ENCODE assay signal across 10 cellular contexts in genomic region chr11:112050721-112051120, GRCh38. TPM values are rescaled to one million over a fixed set of nuclear protein-coding genes. Genes with fewer than 3 reads are reported as not detected.
DNase-seq lines count a peak whose midpoint lies in the region; ATAC-seq and TF ChIP-seq lines count a peak whose summit lies in the region.
"Had no signal": no experiment of that assay in that cellular context is flagged by ENCODE, and none has a peak within 500 bp of the region (broad histone marks: within the 10 kb centered on the region; RNA-seq: fewer than 3 reads in every experiment).

No MANE protein-coding gene starts in this region.

- H3K4me1 Mint-ChIP-seq in Caco-2 (ENCODE audit: low read depth, unreplicated experiment) (no peaks in the 10 kb centered on the region), type B pancreatic cell (ENCODE audit: unreplicated experiment) (no peaks in the 10 kb centered on the region)
- peaks cover 15% of the 10 kb centered on the region for H3K4me1 Mint-ChIP-seq in activated CD4-positive, alpha-beta T cell treated with anti-CD3 and anti-CD28 coated beads, Interleukin-2, amount 10 ng/mL, durations not matched to agents 7 days and 5 days

- peaks cover 93% of the 10 kb centered on the region for H3K36me3 Mint-ChIP-seq in Caco-2 (ENCODE audit: insufficient read depth, unreplicated experiment)
- peaks cover 74% of the 10 kb centered on the region for H3K36me3 Mint-ChIP-seq in activated CD4-positive, alpha-beta T cell treated with anti-CD3 and anti-CD28 coated beads, Interleukin-2, amount 10 ng/mL, durations not matched to agents 7 days and 5 days (ENCODE audit: low read depth)
- peaks cover 62% of the 10 kb centered on the region for H3K36me3 Mint-ChIP-seq in type B pancreatic cell

- peaks cover 63% of the 10 kb centered on the region for H3K36me3 ChIP-seq in A673 (ENCODE audit: insufficient read depth, low read length, poor library complexity, severe bottlenecking)
- H3K36me3 ChIP-seq in Caco-2 (ENCODE audit: control insufficient read depth, insufficient read depth, low read length) = peaks cover 2% of the 10 kb centered on the region

- DNase-seq in A673 (ENCODE audit: low spot score) (peak; percentile 60), H4 (ENCODE audit: low spot score) (no peak), Caco-2 (no peak), type B pancreatic cell (ENCODE audit: extremely low spot score, unreplicated experiment) (no peak)
- DNase-seq in activated CD4-positive, alpha-beta T cell treated with anti-CD3 and anti-CD28 coated beads, Interleukin-2, amount 10 ng/mL, durations not matched to agents 7 days and 5 days = no peak
- DNase-seq: activated CD4-positive, alpha-beta T cell treated with anti-CD3 and anti-CD28 coated beads for 36 hours; activated naive CD8-positive, alpha-beta T cell treated with anti-CD3 and anti-CD28 coated beads, Interleukin-2, amount 50 U/mL, for 24 hours had no signal

- intact Hi-C loops in A673 (cut with micrococcal nuclease; ENCODE audit: unreplicated experiment) = no loop called here
- intact Hi-C loops in Caco-2 (cut with micrococcal nuclease; ENCODE audit: unreplicated experiment) = no loop called here

- CTCF ChIA-PET in A673 (lab: Charles Lee) = no interaction called here
- CTCF ChIA-PET in Caco-2 (lab: Charles Lee) = no interaction called here
- CTCF ChIA-PET in activated CD4-positive, alpha-beta T cell treated with anti-CD3 and anti-CD28 coated beads, Interleukin-2, amount 10 ng/mL, durations not matched to agents 7 days and 5 days (lab: Charles Lee) = interaction anchor here (1.1 kb wide), 1 partner anchor 29 kb away, joined by 3 read pairs; no protein-coding TSS in a partner anchor

- H3K27ac Mint-ChIP-seq in Caco-2 (ENCODE audit: unreplicated experiment) = no peak overlapping the region
- H3K27ac Mint-ChIP-seq in activated CD4-positive, alpha-beta T cell treated with anti-CD3 and anti-CD28 coated beads, Interleukin-2, amount 10 ng/mL, durations not matched to agents 7 days and 5 days = no peak overlapping the region
- no peak overlapping the region for H3K27ac Mint-ChIP-seq in type B pancreatic cell
- H3K27ac Mint-ChIP-seq: activated CD4-positive, alpha-beta T cell treated with anti-CD3 and anti-CD28 coated beads for 36 hours; activated naive CD8-positive, alpha-beta T cell treated with anti-CD3 and anti-CD28 coated beads, Interleukin-2, amount 50 U/mL, for 24 hours had no signal

- no peak overlapping the region for H3K4me3 Mint-ChIP-seq in Caco-2 (ENCODE audit: unreplicated experiment)
- no peak overlapping the region for H3K4me3 Mint-ChIP-seq in activated CD4-positive, alpha-beta T cell treated with anti-CD3 and anti-CD28 coated beads, Interleukin-2, amount 10 ng/mL, durations not matched to agents 7 days and 5 days
- no peak overlapping the region for H3K4me3 Mint-ChIP-seq in type B pancreatic cell
- H3K4me3 Mint-ChIP-seq: activated CD4-positive, alpha-beta T cell treated with anti-CD3 and anti-CD28 coated beads for 36 hours; activated naive CD8-positive, alpha-beta T cell treated with anti-CD3 and anti-CD28 coated beads, Interleukin-2, amount 50 U/mL, for 24 hours had no signal

- no TSS peak for BruUV-seq in A673 (replicated peaks; lab: Mats Ljungman, UMichigan)
- BruUV-seq in Caco-2 (replicated peaks; lab: Mats Ljungman, UMichigan) = no TSS peak

- no peak for TF ChIP-seq CTCF in A673 (conservative IDR thresholded peaks at IDR 0.05; ENCODE audit: low read depth, low read length)
- no peak for TF ChIP-seq CTCF in Caco-2 (IDR thresholded peaks at IDR 0.05; ENCODE audit: insufficient read depth in 1 of 2, low read depth in 1 of 2, low read length in 1 of 2, severe bottlenecking in 1 of 2, unreplicated experiment in 1 of 2)
- no peak for TF ChIP-seq CTCF in type B pancreatic cell (conservative IDR thresholded peaks at IDR 0.05)

- POLR2A ChIA-PET in A673 (lab: Charles Lee; ENCODE audit: low non-redundant PET) = no interaction called here
- POLR2A ChIA-PET in Caco-2 (lab: Charles Lee) = no interaction called here
- POLR2A ChIA-PET in activated CD4-positive, alpha-beta T cell treated with anti-CD3 and anti-CD28 coated beads, Interleukin-2, amount 10 ng/mL, durations not matched to agents 7 days and 5 days (lab: Charles Lee) = no interaction called here

- H3K4me1 ChIP-seq in A673 (ENCODE audit: insufficient read depth, low read length, poor library complexity, severe bottlenecking) (peaks cover 21% of the 10 kb centered on the region), Caco-2 (no peaks in the 10 kb centered on the region)

- no peaks in the 10 kb centered on the region for H3K27me3 ChIP-seq in A673 (replicated peaks; ENCODE audit: insufficient read depth, low read depth, low read length, poor library complexity)
- no peaks in the 10 kb centered on the region for H3K27me3 ChIP-seq in Caco-2 (replicated peaks; ENCODE audit: control insufficient read depth, insufficient read depth, low read length)

- H3K9me3 ChIP-seq in A673 (ENCODE audit: low read depth, low read length, poor library complexity, severe bottlenecking) (no peaks in the 10 kb centered on the region), Caco-2 (peaks cover 5% of the 10 kb centered on the region; the same call in 1 of the 2 replicates)

- peak overlapping the region; percentile 48 for H3K27ac ChIP-seq in A673 (ENCODE audit: low read depth, low read length, poor library complexity, severe bottlenecking)

- H3K9me3 Mint-ChIP-seq in Caco-2 (ENCODE audit: unreplicated experiment) = no peaks in the 10 kb centered on the region
- H3K9me3 Mint-ChIP-seq in activated CD4-positive, alpha-beta T cell treated with anti-CD3 and anti-CD28 coated beads, Interleukin-2, amount 10 ng/mL, durations not matched to agents 7 days and 5 days = no peaks in the 10 kb centered on the region
- no peaks in the 10 kb centered on the region for H3K9me3 Mint-ChIP-seq in type B pancreatic cell
- H3K9me3 Mint-ChIP-seq: activated naive CD8-positive, alpha-beta T cell treated with anti-CD3 and anti-CD28 coated beads, Interleukin-2, amount 50 U/mL, for 24 hours had no signal

- ATAC-seq in GM19035 (IDR thresholded peaks at IDR 0.05; ENCODE audit: unreplicated experiment) (peak; percentile 89), HG02642 (IDR thresholded peaks at IDR 0.05; ENCODE audit: poor library complexity, unreplicated experiment) (peak; percentile 86), HG03457 (IDR thresholded peaks at IDR 0.05; ENCODE audit: unreplicated experiment) (peak; percentile 54)
- ATAC-seq: activated CD4-positive, alpha-beta T cell treated with anti-CD3 and anti-CD28 coated beads for 36 hours; activated naive CD8-positive, alpha-beta T cell treated with anti-CD3 and anti-CD28 coated beads, Interleukin-2, amount 50 U/mL, for 24 hours had no signal

- H3K4me3 ChIP-seq in A673 (ENCODE audit: low read depth, low read length, poor library complexity, severe bottlenecking) = no peak overlapping the region
- no peak overlapping the region for H3K4me3 ChIP-seq in Caco-2 (ENCODE audit: low read depth, low read length)

- no peaks in the 10 kb centered on the region for H3K27me3 Mint-ChIP-seq in Caco-2 (ENCODE audit: insufficient read depth, unreplicated experiment)
- no peaks in the 10 kb centered on the region for H3K27me3 Mint-ChIP-seq in activated CD4-positive, alpha-beta T cell treated with anti-CD3 and anti-CD28 coated beads, Interleukin-2, amount 10 ng/mL, durations not matched to agents 7 days and 5 days
- H3K27me3 Mint-ChIP-seq in type B pancreatic cell = no peaks in the 10 kb centered on the region
- H3K27me3 Mint-ChIP-seq: activated CD4-positive, alpha-beta T cell treated with anti-CD3 and anti-CD28 coated beads for 36 hours; activated naive CD8-positive, alpha-beta T cell treated with anti-CD3 and anti-CD28 coated beads, Interleukin-2, amount 50 U/mL, for 24 hours had no signal

RNA-seq across cellular contexts. Expression of gene PIH1D2, which starts 23.1 kb away (rescaled TPM):
- total RNA-seq in A673 (2021) (2.8 and 4.3 TPM in 2 replicates), Caco-2 (2022) (2.6 and 2.7 TPM in 2 replicates), type B pancreatic cell (ENCODE audit: low replicate concordance) (3.1 and 5.5 TPM in 2 replicates)
- 1.4 and 2.1 TPM in 2 replicates for total RNA-seq in H4 (2014; rRNA removed; shearing (Covaris generic))
- under 1 TPM in 1 of 2 experiments, not detected in 1; 0.27 TPM for total RNA-seq in activated CD4-positive, alpha-beta T cell treated with anti-CD3 and anti-CD28 coated beads, Interleukin-2, amount 10 ng/mL, durations not matched to agents 7 days and 5 days

RNA-seq across cellular contexts. Expression of gene NKAPD1, which starts 23.4 kb away (rescaled TPM):
- 30.4 and 32.8 TPM in 2 replicates for total RNA-seq in A673 (2021)
- total RNA-seq in H4 (2014; rRNA removed; shearing (Covaris generic)) = 24.0 and 40.7 TPM in 2 replicates
- total RNA-seq in Caco-2 (2022) = 36.9 and 37.4 TPM in 2 replicates
- 10 to 100 TPM; 25.3 to 25.6 TPM for total RNA-seq in activated CD4-positive, alpha-beta T cell treated with anti-CD3 and anti-CD28 coated beads, Interleukin-2, amount 10 ng/mL, durations not matched to agents 7 days and 5 days
- 27.4 and 31.2 TPM in 2 replicates for total RNA-seq in type B pancreatic cell (ENCODE audit: low replicate concordance)

RNA-seq across cellular contexts. Expression of gene DLAT, which starts 25.5 kb away (rescaled TPM):
- total RNA-seq in A673 (2021) (90.8 and 94.1 TPM in 2 replicates), Caco-2 (2022) (99.3 and 100.0 TPM in 2 replicates), type B pancreatic cell (ENCODE audit: low replicate concordance) (43.8 and 46.8 TPM in 2 replicates)
- 49.0 and 53.2 TPM in 2 replicates for total RNA-seq in H4 (2014; rRNA removed; shearing (Covaris generic))
- total RNA-seq in activated CD4-positive, alpha-beta T cell treated with anti-CD3 and anti-CD28 coated beads, Interleukin-2, amount 10 ng/mL, durations not matched to agents 7 days and 5 days = 10 to 100 TPM; 27.7 to 31.6 TPM

RNA-seq across cellular contexts. Expression of gene TIMM8B, which starts 35.8 kb away (rescaled TPM):
- 97.7 and 99.6 TPM in 2 replicates for total RNA-seq in A673 (2021)
- total RNA-seq in H4 (2014; rRNA removed; shearing (Covaris generic)) = 73.5 and 88.2 TPM in 2 replicates
- 147 and 154 TPM in 2 replicates for total RNA-seq in Caco-2 (2022)
- total RNA-seq in activated CD4-positive, alpha-beta T cell treated with anti-CD3 and anti-CD28 coated beads, Interleukin-2, amount 10 ng/mL, durations not matched to agents 7 days and 5 days = 10 to 100 TPM; 46.4 to 51.4 TPM
- total RNA-seq in type B pancreatic cell (ENCODE audit: low replicate concordance) = 80.0 and 84.9 TPM in 2 replicates

RNA-seq across cellular contexts. Expression of gene SDHD, which starts 36.0 kb away (rescaled TPM):
- total RNA-seq in A673 (2021) (119 and 135 TPM in 2 replicates), Caco-2 (2022) (157 and 166 TPM in 2 replicates), type B pancreatic cell (ENCODE audit: low replicate concordance) (67.9 and 97.2 TPM in 2 replicates)
- 207 and 214 TPM in 2 replicates for total RNA-seq in H4 (2014; rRNA removed; shearing (Covaris generic))
- 10 to 100 TPM; 87.6 to 97.1 TPM for total RNA-seq in activated CD4-positive, alpha-beta T cell treated with anti-CD3 and anti-CD28 coated beads, Interleukin-2, amount 10 ng/mL, durations not matched to agents 7 days and 5 days
